Comparison of ENCODE assay signal across 10 cellular contexts in genomic region chr7:127598318-127598717, GRCh38. TPM values are rescaled to one million over a fixed set of nuclear protein-coding genes. Genes with fewer than 3 reads are reported as not detected.
DNase-seq lines count a peak whose midpoint lies in the region; FAIRE-seq and TF ChIP-seq lines count a peak whose summit lies in the region.
"Had no signal": no experiment of that assay in that cellular context is flagged by ENCODE, and none has a peak within 500 bp of the region (broad histone marks: within the 10 kb centered on the region; RNA-seq: fewer than 3 reads in every experiment).

No MANE protein-coding gene starts in this region.

- TF ChIP-seq POLR2A in erythroblast (IDR thresholded peaks at IDR 0.05; ENCODE audit: low read length) (no peak), H54 (IDR thresholded peaks at IDR 0.05; ENCODE audit: low read depth, low read length) (no peak)

- FAIRE-seq in D721Med (lab: Jason Lieb, UNC) = no peak
- FAIRE-seq in H54 (lab: Jason Lieb, UNC) = no peak

- DNase-seq in D721Med (ENCODE audit: insufficient read length, low spot score) = no peak
- peak; percentile 41 for DNase-seq in HuH-7.5 (ENCODE audit: low spot score)
- DNase-seq in erythroblast (lab: John Stamatoyannopoulos, UW) = peak; percentile 40 to 52
- DNase-seq in H54 (ENCODE audit: insufficient read length, low spot score) = no peak
- no peak for DNase-seq in mucosa of gallbladder (ENCODE audit: low spot score)
- DNase-seq in A172 (ENCODE audit: low spot score) = no peak
- DNase-seq: activated naive CD4-positive, alpha-beta T cell; NCI-H1930; T-helper 2 cell had no signal

- TF ChIP-seq CTCF in D721Med (IDR thresholded peaks at IDR 0.05; ENCODE audit: insufficient read depth, missing control alignments) = peak; percentile 47

RNA-seq across cellular contexts. Expression of gene FSCN3, which starts 4.8 kb away (rescaled TPM):
- not detected for total RNA-seq in mucosa of gallbladder
- 1.2 and 2.0 TPM in 2 replicates for total RNA-seq in A172 (2014; rRNA removed; shearing (Covaris generic))

RNA-seq across cellular contexts. Expression of gene ARF5, which starts 10.1 kb away (rescaled TPM):
- 129 TPM for total RNA-seq in mucosa of gallbladder
- 183 and 245 TPM in 2 replicates for total RNA-seq in A172 (2014; rRNA removed; shearing (Covaris generic))

RNA-seq across cellular contexts. Expression of gene GCC1, which starts 12.9 kb away (rescaled TPM):
- total RNA-seq in mucosa of gallbladder = 19.0 TPM
- total RNA-seq in A172 (2014; rRNA removed; shearing (Covaris generic)) = 16.8 and 19.8 TPM in 2 replicates

RNA-seq across cellular contexts. Expression of gene PAX4, which starts 19.6 kb away (rescaled TPM):
- not detected for total RNA-seq in mucosa of gallbladder
- total RNA-seq in A172 (2014; rRNA removed; shearing (Covaris generic)) = not detected in 2 replicates
- total RNA-seq: fibroblast of lung had no signal

RNA-seq across cellular contexts. Expression of gene SND1, which starts 53.7 kb away (rescaled TPM):
- total RNA-seq in mucosa of gallbladder = 136 TPM
- total RNA-seq in A172 (2014; rRNA removed; shearing (Covaris generic)) = 108 and 111 TPM in 2 replicates

Comparison
In these comparisons a context has a peak if more than half of its experiments do, and no peak if none do; other contexts are left out.
1. DNase-seq: peak in HuH-7.5 (single experiment) and erythroblast (2 of 2); none in D721Med (single experiment), H54 (single experiment), mucosa of gallbladder (single experiment) and A172 (single experiment).